8 cellular contexts compared by ENCODE assay signal in the genomic region with DNA sequence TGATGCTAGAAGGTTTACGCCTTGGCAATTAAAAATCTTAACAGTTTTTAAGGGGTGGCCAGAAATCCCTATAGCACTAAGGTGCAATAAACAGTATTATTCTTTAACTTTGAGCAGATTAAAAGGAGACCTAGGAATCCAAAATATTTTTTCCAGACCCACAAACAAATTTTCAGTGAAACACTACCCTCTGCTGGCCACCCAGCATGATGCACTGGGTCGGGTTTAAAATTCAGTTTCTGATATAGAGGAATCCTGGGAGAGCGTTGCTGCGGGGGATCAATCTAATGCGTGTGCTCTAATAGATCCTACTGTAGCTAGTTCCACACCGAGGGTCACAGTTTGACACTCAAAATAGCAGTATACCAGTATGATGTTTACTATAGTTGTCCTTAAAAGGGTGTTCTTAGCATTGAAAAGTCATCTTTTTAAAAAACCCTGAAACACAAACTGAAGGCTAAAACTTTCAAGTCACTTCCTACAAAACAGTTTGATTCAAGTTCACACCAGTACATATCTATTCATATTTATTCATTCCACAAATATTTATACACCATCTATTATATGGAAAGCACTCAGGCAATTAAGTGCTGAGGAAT. TPM values are rescaled to one million over a fixed set of nuclear protein-coding genes. Genes with fewer than 3 reads are reported as not detected.
DNase-seq lines count a peak whose midpoint lies in the region; ATAC-seq and TF ChIP-seq lines count a peak whose summit lies in the region.

No MANE protein-coding gene starts in this region.

- H3K27me3 Mint-ChIP-seq in chondrocyte (ENCODE audit: low read depth) = no peaks in the 10 kb centered on the region

- ATAC-seq in GM21528 (IDR thresholded peaks at IDR 0.05; ENCODE audit: low FRiP score, unreplicated experiment) = no peak

- TF ChIP-seq CTCF in LNCaP clone FGC (IDR thresholded peaks at IDR 0.05; ENCODE audit: control insufficient read depth, extremely low read depth, insufficient read depth) (peak; percentile 80), chondrocyte (IDR thresholded peaks at IDR 0.05) (peak; percentile 98)

- peaks cover 14% of the 10 kb centered on the region for H3K36me3 Mint-ChIP-seq in chondrocyte (ENCODE audit: low read depth)

- no peaks in the 10 kb centered on the region for H3K9me3 Mint-ChIP-seq in chondrocyte (ENCODE audit: low read depth)

- H3K4me3 Mint-ChIP-seq in chondrocyte (ENCODE audit: unreplicated experiment) = no peak overlapping the region

- H3K4me3 ChIP-seq in LNCaP clone FGC (ENCODE audit: low read depth, low read length) = no peak overlapping the region

- DNase-seq in COLO829 (ENCODE audit: low spot score) (peak; percentile 58), GM19240 (ENCODE audit: insufficient read length, low spot score) (peak; percentile 17), LNCaP clone FGC (ENCODE audit: low read depth) (no peak), T-helper 1 cell (peak in 3 of 5 donors; percentile 8 to 28 (median 11)), chondrocyte (ENCODE audit: low spot score) (no peak), kidney tubule cell (ENCODE audit: low spot score) (peak; percentile 64)
- DNase-seq in stimulated activated CD8-positive, alpha-beta memory T cell treated with anti-CD3 and anti-CD28 coated beads, Interleukin-12 subunit alpha, Interleukin-12 subunit beta, amount 100 ng/mL, for 4 hours (ENCODE audit: low read depth) = peak; percentile 5

- peaks cover 12% of the 10 kb centered on the region for H3K4me1 Mint-ChIP-seq in chondrocyte (ENCODE audit: low read depth)

- H3K27ac Mint-ChIP-seq in chondrocyte (ENCODE audit: unreplicated experiment) = no peak overlapping the region

RNA-seq across cellular contexts. Expression of a gene that starts 10.2 kb away (rescaled TPM):
- total RNA-seq in chondrocyte = 2.5 to 3.4 TPM (median 3.0 TPM) in 3 replicates

RNA-seq across cellular contexts. Expression of a gene that starts 12.0 kb away (rescaled TPM):
- total RNA-seq in chondrocyte = 17.8 to 25.1 TPM (median 19.0 TPM) in 3 replicates

Comparison
In these comparisons a context has a peak if more than half of its experiments do, and no peak if none do; other contexts are left out.
1. DNase-seq: peak in COLO829 (single experiment), GM19240 (single experiment), T-helper 1 cell (3 of 5), kidney tubule cell (single experiment) and stimulated activated CD8-positive, alpha-beta memory T cell treated with anti-CD3 and anti-CD28 coated beads, Interleukin-12 subunit alpha, Interleukin-12 subunit beta, amount 100 ng/mL, for 4 hours (single experiment); none in LNCaP clone FGC (single experiment) and chondrocyte (single experiment).